17 cellular contexts compared by ENCODE assay signal in genomic region chr21:31754561-31754960, GRCh38.
"Had no signal": no experiment of that assay in that cellular context is flagged by ENCODE, and none has a peak within 500 bp of the region (broad histone marks: within the 10 kb centered on the region; RNA-seq: fewer than 3 reads in every experiment).

No MANE protein-coding gene starts in this region.

- H3K4me3 ChIP-seq: gastrocnemius medialis, heart right ventricle, psoas muscle, right lobe of liver, tibial artery, upper lobe of right lung, vagina had no signal

- H3K27ac Mint-ChIP-seq: dendritic cell treated with granulocyte-macrophage colony-stimulating factor and Interleukin-4, amounts not matched to agents 40 ng/mL and 50 ng/mL, for 4 days; effector memory CD8-positive, alpha-beta T cell; naive thymus-derived CD4-positive, alpha-beta T cell; stimulated activated memory B cell treated with anti-CD40 and anti-IgM and Interleukin-4, amounts not matched to agents 10 μg/mL and 1 μg/mL and 100 μg/mL, for 72 hours; stimulated activated naive CD8-positive, alpha-beta T cell treated with anti-CD3 and anti-CD28 coated beads, Interleukin-15, Interleukin-2, amounts not matched to agents 100 ng/mL and 50 ng/mL, for 24 hours had no signal

- H3K4me3 Mint-ChIP-seq: dendritic cell treated with granulocyte-macrophage colony-stimulating factor and Interleukin-4, amounts not matched to agents 40 ng/mL and 50 ng/mL, for 4 days; effector memory CD8-positive, alpha-beta T cell; naive thymus-derived CD4-positive, alpha-beta T cell; stimulated activated memory B cell treated with anti-CD40 and anti-IgM and Interleukin-4, amounts not matched to agents 10 μg/mL and 1 μg/mL and 100 μg/mL, for 72 hours; stimulated activated naive CD8-positive, alpha-beta T cell treated with anti-CD3 and anti-CD28 coated beads, Interleukin-15, Interleukin-2, amounts not matched to agents 100 ng/mL and 50 ng/mL, for 24 hours had no signal

- H3K4me1 Mint-ChIP-seq: naive thymus-derived CD4-positive, alpha-beta T cell; stimulated activated memory B cell treated with anti-CD40 and anti-IgM and Interleukin-4, amounts not matched to agents 10 μg/mL and 1 μg/mL and 100 μg/mL, for 72 hours had no signal

- H3K36me3 ChIP-seq: gastrocnemius medialis, heart right ventricle, neutrophil, right lobe of liver, tibial artery, upper lobe of right lung, vagina had no signal

- H3K27me3 ChIP-seq: gastrocnemius medialis, heart right ventricle, neutrophil, right lobe of liver, tibial artery, upper lobe of right lung, vagina had no signal

- H3K4me1 ChIP-seq: gastrocnemius medialis, heart right ventricle, psoas muscle, right lobe of liver, tibial artery, upper lobe of right lung, vagina had no signal

- H3K9me3 ChIP-seq: gastrocnemius medialis, heart right ventricle, neutrophil, psoas muscle, right lobe of liver, tibial artery, upper lobe of right lung, vagina had no signal

- H3K27me3 Mint-ChIP-seq: dendritic cell treated with granulocyte-macrophage colony-stimulating factor and Interleukin-4, amounts not matched to agents 40 ng/mL and 50 ng/mL, for 4 days; stimulated activated memory B cell treated with anti-CD40 and anti-IgM and Interleukin-4, amounts not matched to agents 10 μg/mL and 1 μg/mL and 100 μg/mL, for 72 hours; stimulated activated naive CD8-positive, alpha-beta T cell treated with anti-CD3 and anti-CD28 coated beads, Interleukin-15, Interleukin-2, amounts not matched to agents 100 ng/mL and 50 ng/mL, for 24 hours had no signal

- H3K27ac ChIP-seq: gastrocnemius medialis, heart right ventricle, neutrophil, psoas muscle, right lobe of liver, tibial artery, upper lobe of right lung, vagina had no signal

- DNase-seq: effector memory CD8-positive, alpha-beta T cell; gastrocnemius medialis; heart right ventricle; left colon; mammary epithelial cell; naive thymus-derived CD4-positive, alpha-beta T cell; psoas muscle; retina; right lobe of liver; stimulated activated CD4-positive, alpha-beta T cell treated with anti-CD3 and anti-CD28 coated beads, Interleukin-4, amount 100 ng/mL, for 24 hours; tibial artery; upper lobe of right lung had no signal

- H3K9me3 Mint-ChIP-seq: dendritic cell treated with granulocyte-macrophage colony-stimulating factor and Interleukin-4, amounts not matched to agents 40 ng/mL and 50 ng/mL, for 4 days; effector memory CD8-positive, alpha-beta T cell; naive thymus-derived CD4-positive, alpha-beta T cell; stimulated activated memory B cell treated with anti-CD40 and anti-IgM and Interleukin-4, amounts not matched to agents 10 μg/mL and 1 μg/mL and 100 μg/mL, for 72 hours; stimulated activated naive CD8-positive, alpha-beta T cell treated with anti-CD3 and anti-CD28 coated beads, Interleukin-15, Interleukin-2, amounts not matched to agents 100 ng/mL and 50 ng/mL, for 24 hours had no signal

- H3K36me3 Mint-ChIP-seq: naive thymus-derived CD4-positive, alpha-beta T cell; stimulated activated memory B cell treated with anti-CD40 and anti-IgM and Interleukin-4, amounts not matched to agents 10 μg/mL and 1 μg/mL and 100 μg/mL, for 72 hours had no signal

- ATAC-seq: effector memory CD8-positive, alpha-beta T cell; gastrocnemius medialis; heart right ventricle; left colon; naive thymus-derived CD4-positive, alpha-beta T cell; psoas muscle; right lobe of liver; stimulated activated memory B cell treated with anti-CD40 and anti-IgM and Interleukin-4, amounts not matched to agents 10 μg/mL and 1 μg/mL and 100 μg/mL, for 72 hours; upper lobe of right lung had no signal
